Comparison of ENCODE assay signal across 9 cellular contexts in genomic region chr4:119559044-119559647, GRCh38.
A peak's percentile ranks its signal among the peaks of the same experiment; 100 is the strongest.
DNase-seq lines count a peak whose midpoint lies in the region; ATAC-seq, FAIRE-seq and TF ChIP-seq lines count a peak whose summit lies in the region.
"Had no signal": no experiment of that assay in that cellular context is flagged by ENCODE, and none has a peak within 500 bp of the region (broad histone marks: within the 10 kb centered on the region; RNA-seq: fewer than 3 reads in every experiment).

No MANE protein-coding gene starts in this region.

- H3K27me3 ChIP-seq in DND-41 (ENCODE audit: insufficient read depth, low read length, poor library complexity) (no peaks in the 10 kb centered on the region), vagina (no peaks in the 10 kb centered on the region)
- H3K27me3 ChIP-seq: neutrophil had no signal

- no peaks in the 10 kb centered on the region for H3K36me3 ChIP-seq in DND-41 (ENCODE audit: insufficient read depth, low read length)
- H3K36me3 ChIP-seq in vagina: peaks cover 0 to 9% of the 10 kb centered on the region in 2 donors
- H3K36me3 ChIP-seq: neutrophil had no signal

- intact Hi-C loops in vagina (cut with DNase I): no loop called here

- H2AFZ ChIP-seq in DND-41 (ENCODE audit: low read depth, low read length): no peak overlapping the region

- DNase-seq in DND-41 (no peak), HuH-7 (ENCODE audit: low spot score) (peak; percentile 2), iPS-NIHi11 (ENCODE audit: low spot score) (peak; percentile 23), vagina (ENCODE audit: extremely low spot score in 2 of 2) (no peak), ureter (ENCODE audit: low spot score) (no peak)

- H4K20me1 ChIP-seq in DND-41 (ENCODE audit: insufficient read depth, low read length): no peaks in the 10 kb centered on the region

- ATAC-seq in DND-41 (ENCODE audit: insufficient read depth, low read depth): no peak
- no peak for ATAC-seq in GM18511 (IDR thresholded peaks at IDR 0.05; ENCODE audit: unreplicated experiment)
- no peak for ATAC-seq in GM21423 (IDR thresholded peaks at IDR 0.05; ENCODE audit: unreplicated experiment)

- H3K79me2 ChIP-seq in DND-41 (ENCODE audit: insufficient read depth, low read length): no peaks in the 10 kb centered on the region

- H3K9ac ChIP-seq in DND-41 (ENCODE audit: low read depth, low read length): no peak overlapping the region

- TF ChIP-seq CTCF in DND-41 (IDR thresholded peaks at IDR 0.05; ENCODE audit: borderline replicate concordance, extremely low read depth, low read length, poor library complexity, severe bottlenecking) (peak; percentile 48), vagina (IDR thresholded peaks at IDR 0.05) (peak in 2 of 3 experiments; percentile 50 to 51)

- H3K4me1 ChIP-seq in DND-41 (ENCODE audit: insufficient read depth, low read length) (no peaks in the 10 kb centered on the region), vagina (no peaks in the 10 kb centered on the region)

- peak; percentile 77 for FAIRE-seq in TTC549 (lab: Jason Lieb, UNC)

- H3K27ac ChIP-seq in DND-41 (ENCODE audit: low read length): no peak overlapping the region
- no peak overlapping the region for H3K27ac ChIP-seq in vagina
- H3K27ac ChIP-seq: neutrophil had no signal

- no peak overlapping the region for H3K4me3 ChIP-seq in DND-41 (ENCODE audit: low read depth in 1 of 2, low read length in 2 of 2)
- H3K4me3 ChIP-seq in vagina: no peak overlapping the region

- no peak for TF ChIP-seq POLR2A in vagina (IDR thresholded peaks at IDR 0.05)

- H3K4me2 ChIP-seq in DND-41 (ENCODE audit: insufficient read depth, low read length): no peak overlapping the region

- H3K9me3 ChIP-seq in DND-41 (ENCODE audit: insufficient read depth, low read length, severe bottlenecking): peaks cover 5% of the 10 kb centered on the region
- peaks cover 5% of the 10 kb centered on the region for H3K9me3 ChIP-seq in vagina
- H3K9me3 ChIP-seq: neutrophil had no signal

Comparison
In these comparisons a context has a peak if more than half of its experiments do, and no peak if none do; other contexts are left out.
1. DNase-seq: peak in HuH-7 (single experiment) and iPS-NIHi11 (single experiment); none in DND-41 (single experiment), vagina (0 of 2) and ureter (single experiment).